1 cellular context compared by ENCODE assay signal in the genomic region with DNA sequence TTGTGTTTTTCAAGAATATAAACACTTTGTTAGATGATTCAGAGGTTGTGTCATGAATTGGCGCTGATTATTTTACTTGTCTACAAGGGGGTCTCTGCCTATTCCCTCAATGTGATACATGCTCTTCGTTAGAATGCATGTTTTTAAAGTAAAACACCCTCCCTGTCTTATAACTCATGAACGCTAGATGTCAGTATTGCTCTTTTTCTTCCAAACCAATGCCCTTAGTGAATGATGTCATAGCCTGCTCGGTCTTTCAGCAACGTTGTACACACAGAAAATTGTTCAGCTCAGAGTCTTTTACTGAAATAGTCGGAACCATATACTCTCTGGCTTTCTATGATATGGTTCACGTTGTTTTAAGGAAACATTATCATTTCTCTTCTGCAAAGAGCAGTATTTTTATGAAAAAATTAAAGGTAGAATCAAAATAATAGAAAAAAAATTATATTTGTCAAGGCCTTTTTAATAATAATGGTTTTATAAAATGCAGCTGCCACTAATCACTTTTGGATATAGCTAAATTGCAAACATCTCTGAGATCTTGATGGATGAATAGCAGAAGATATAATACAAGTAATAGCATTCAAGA.
TF ChIP-seq lines count a peak whose summit lies in the region.

No MANE protein-coding gene starts in this region.

TF ChIP-seq in H1, 55 proteins besides CTCF, POLR2A, EP300 and RAD21 (continued from another document):
- TF ChIP-seq JUND (IDR thresholded peaks at IDR 0.05; ENCODE audit: low read length), result peak; percentile 78
- TF ChIP-seq, protein P1, sequence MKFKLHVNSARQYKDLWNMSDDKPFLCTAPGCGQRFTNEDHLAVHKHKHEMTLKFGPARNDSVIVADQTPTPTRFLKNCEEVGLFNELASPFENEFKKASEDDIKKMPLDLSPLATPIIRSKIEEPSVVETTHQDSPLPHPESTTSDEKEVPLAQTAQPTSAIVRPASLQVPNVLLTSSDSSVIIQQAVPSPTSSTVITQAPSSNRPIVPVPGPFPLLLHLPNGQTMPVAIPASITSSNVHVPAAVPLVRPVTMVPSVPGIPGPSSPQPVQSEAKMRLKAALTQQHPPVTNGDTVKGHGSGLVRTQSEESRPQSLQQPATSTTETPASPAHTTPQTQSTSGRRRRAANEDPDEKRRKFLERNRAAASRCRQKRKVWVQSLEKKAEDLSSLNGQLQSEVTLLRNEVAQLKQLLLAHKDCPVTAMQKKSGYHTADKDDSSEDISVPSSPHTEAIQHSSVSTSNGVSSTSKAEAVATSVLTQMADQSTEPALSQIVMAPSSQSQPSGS (IDR thresholded peaks at IDR 0.05; ENCODE audit: low read length), result peak; percentile 97
- TF ChIP-seq HDAC6 (IDR thresholded peaks at IDR 0.05; ENCODE audit: low read depth, low read length), result no peak
- TF ChIP-seq NRF1 (IDR thresholded peaks at IDR 0.05; ENCODE audit: low read depth, low read length), result no peak
TF ChIP-seq in H1: peak in this region for 3.
